6 cellular contexts compared by ENCODE assay signal in the genomic region with DNA sequence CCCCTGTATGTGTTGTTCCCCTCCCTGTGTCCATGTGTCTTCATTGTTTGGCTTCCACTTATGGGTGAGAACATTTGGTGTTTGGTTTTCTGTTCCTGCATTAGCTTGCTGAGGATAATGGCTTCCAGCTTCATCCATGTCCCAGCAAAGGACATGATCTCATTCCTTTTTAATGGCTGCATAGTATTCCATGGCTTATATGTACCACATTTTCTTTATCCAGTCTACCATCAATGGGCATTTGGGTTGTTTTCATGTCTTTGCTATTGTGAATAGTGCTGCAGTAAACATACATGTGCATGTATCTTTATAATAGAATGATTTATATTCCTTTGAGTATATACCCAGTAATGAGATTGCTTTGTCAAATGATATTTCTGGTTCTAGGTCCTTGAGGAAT. TPM values are rescaled to one million over a fixed set of nuclear protein-coding genes. Genes with fewer than 3 reads are reported as not detected.
"Had no signal": no experiment of that assay in that cellular context is flagged by ENCODE, and none has a peak within 500 bp of the region (broad histone marks: within the 10 kb centered on the region; RNA-seq: fewer than 3 reads in every experiment).

No MANE protein-coding gene starts in this region.

RNA-seq across cellular contexts. Expression of a gene that starts 8.6 kb away (rescaled TPM):
- total RNA-seq: activated naive CD4-positive, alpha-beta T cell treated with anti-CD3 and anti-CD28 coated beads for 36 hours; activated naive CD4-positive, alpha-beta T cell treated with anti-CD3 and anti-CD28 coated beads, Interleukin-2, amount 50 U/mL, for 72 hours; activated T-cell treated with anti-CD3 and anti-CD28 coated beads, Interleukin-2, amount 50 U/mL, for 72 hours; activated T-helper 1 cell treated with anti-CD3 and anti-CD28 coated beads, Interleukin-12 subunit alpha, Interleukin-12 subunit beta, Interleukin-2, Interleukin-4 antibody, amounts not matched to agents 30 ng/mL and 10 ng/mL and 1 ng/mL, durations not matched to agents 14 hours and 24 hours and 36 hours; activated T-helper 17 cell treated with anti-CD3 and anti-CD28 coated beads, Interleukin-2, amount 50 U/mL, for 72 hours; activated T-helper 2 cell treated with anti-CD3 and anti-CD28 coated beads, Interferon-gamma antibody, Interleukin-2, Interleukin-4, amounts not matched to agents 10 μg/mL and 5 μg/mL and 100 μg/mL, durations not matched to agents 14 hours and 24 hours and 36 hours had no signal
